ENCODE assay signal across 26 cellular contexts in genomic region chr22:20745177-20745576, GRCh38. TPM values are rescaled to one million over a fixed set of nuclear protein-coding genes. Genes with fewer than 3 reads are reported as not detected.
DNase-seq lines count a peak whose midpoint lies in the region; ATAC-seq, FAIRE-seq and TF ChIP-seq lines count a peak whose summit lies in the region.
"Had no signal": no experiment of that assay in that cellular context is flagged by ENCODE, and none has a peak within 500 bp of the region (broad histone marks: within the 10 kb centered on the region; RNA-seq: fewer than 3 reads in every experiment).

No MANE protein-coding gene starts in this region.

- H3K9me3 Mint-ChIP-seq in activated naive CD8-positive, alpha-beta T cell treated with anti-CD3 and anti-CD28 coated beads for 36 hours, result no peaks in the 10 kb centered on the region
- H3K9me3 Mint-ChIP-seq in activated naive CD8-positive, alpha-beta T cell treated with anti-CD3 and anti-CD28 coated beads, Interleukin-2, amount 50 U/mL, for 24 hours, result no peaks in the 10 kb centered on the region
- H3K9me3 Mint-ChIP-seq in stimulated activated memory B cell treated with anti-CD40 and anti-IgM and Interleukin-4, amounts not matched to agents 10 μg/mL and 1 μg/mL and 100 μg/mL, for 72 hours, result no peaks in the 10 kb centered on the region
- H3K9me3 Mint-ChIP-seq in activated CD4-positive, alpha-beta T cell treated with anti-CD3 and anti-CD28 coated beads, Interleukin-2, amount 10 ng/mL, durations not matched to agents 7 days and 5 days, result no peaks in the 10 kb centered on the region
- H3K9me3 Mint-ChIP-seq: CD4-positive, CD25-positive, alpha-beta regulatory T cell had no signal

- peak overlapping the region; percentile 23 for H3K27ac Mint-ChIP-seq in activated naive CD8-positive, alpha-beta T cell treated with anti-CD3 and anti-CD28 coated beads for 36 hours
- H3K27ac Mint-ChIP-seq in activated naive CD8-positive, alpha-beta T cell treated with anti-CD3 and anti-CD28 coated beads, Interleukin-2, amount 50 U/mL, for 24 hours, result no peak overlapping the region
- peak overlapping the region; percentile 42 for H3K27ac Mint-ChIP-seq in stimulated activated memory B cell treated with anti-CD40 and anti-IgM and Interleukin-4, amounts not matched to agents 10 μg/mL and 1 μg/mL and 100 μg/mL, for 72 hours
- no peak overlapping the region for H3K27ac Mint-ChIP-seq in activated CD4-positive, alpha-beta T cell treated with anti-CD3 and anti-CD28 coated beads, Interleukin-2, amount 10 ng/mL, durations not matched to agents 7 days and 5 days
- H3K27ac Mint-ChIP-seq: CD4-positive, CD25-positive, alpha-beta regulatory T cell had no signal

- no peak overlapping the region for H3K4me3 ChIP-seq in tibial artery
- H3K4me3 ChIP-seq: PC-9, SJSA1 had no signal

- H3K4me3 Mint-ChIP-seq in activated naive CD8-positive, alpha-beta T cell treated with anti-CD3 and anti-CD28 coated beads for 36 hours, result no peak overlapping the region
- H3K4me3 Mint-ChIP-seq in activated naive CD8-positive, alpha-beta T cell treated with anti-CD3 and anti-CD28 coated beads, Interleukin-2, amount 50 U/mL, for 24 hours, result no peak overlapping the region
- no peak overlapping the region for H3K4me3 Mint-ChIP-seq in stimulated activated memory B cell treated with anti-CD40 and anti-IgM and Interleukin-4, amounts not matched to agents 10 μg/mL and 1 μg/mL and 100 μg/mL, for 72 hours
- H3K4me3 Mint-ChIP-seq in activated CD4-positive, alpha-beta T cell treated with anti-CD3 and anti-CD28 coated beads, Interleukin-2, amount 10 ng/mL, durations not matched to agents 7 days and 5 days, result no peak overlapping the region
- H3K4me3 Mint-ChIP-seq: CD4-positive, CD25-positive, alpha-beta regulatory T cell had no signal

- H3K36me3 ChIP-seq in tibial artery, result peaks cover 63 to 87% (median 75%) of the 10 kb centered on the region in 3 donors

- intact Hi-C loops in tibial artery (cut with DNase I; ENCODE audit: low total_unique reads), result no loop called here

- POLR2A ChIA-PET in activated CD4-positive, alpha-beta T cell treated with anti-CD3 and anti-CD28 coated beads, Interleukin-2, amount 10 ng/mL, durations not matched to agents 7 days and 5 days (lab: Charles Lee), result no interaction called here

- H3K27ac ChIP-seq in layer of hippocampus (ENCODE audit: low read depth, low read length) (peak overlapping the region; percentile 43), tibial artery (no peak overlapping the region)
- H3K27ac ChIP-seq: KMS-11, PC-9, SJSA1 had no signal

- peaks cover 10% of the 10 kb centered on the region for H3K4me1 Mint-ChIP-seq in activated naive CD8-positive, alpha-beta T cell treated with anti-CD3 and anti-CD28 coated beads for 36 hours
- peaks cover 11% of the 10 kb centered on the region for H3K4me1 Mint-ChIP-seq in activated naive CD8-positive, alpha-beta T cell treated with anti-CD3 and anti-CD28 coated beads, Interleukin-2, amount 50 U/mL, for 24 hours
- peaks cover 40% of the 10 kb centered on the region for H3K4me1 Mint-ChIP-seq in stimulated activated memory B cell treated with anti-CD40 and anti-IgM and Interleukin-4, amounts not matched to agents 10 μg/mL and 1 μg/mL and 100 μg/mL, for 72 hours
- H3K4me1 Mint-ChIP-seq in activated CD4-positive, alpha-beta T cell treated with anti-CD3 and anti-CD28 coated beads, Interleukin-2, amount 10 ng/mL, durations not matched to agents 7 days and 5 days, result peaks cover 6% of the 10 kb centered on the region

- no peaks in the 10 kb centered on the region for H3K27me3 Mint-ChIP-seq in activated naive CD8-positive, alpha-beta T cell treated with anti-CD3 and anti-CD28 coated beads for 36 hours
- no peaks in the 10 kb centered on the region for H3K27me3 Mint-ChIP-seq in activated naive CD8-positive, alpha-beta T cell treated with anti-CD3 and anti-CD28 coated beads, Interleukin-2, amount 50 U/mL, for 24 hours
- H3K27me3 Mint-ChIP-seq in stimulated activated memory B cell treated with anti-CD40 and anti-IgM and Interleukin-4, amounts not matched to agents 10 μg/mL and 1 μg/mL and 100 μg/mL, for 72 hours, result no peaks in the 10 kb centered on the region
- H3K27me3 Mint-ChIP-seq in activated CD4-positive, alpha-beta T cell treated with anti-CD3 and anti-CD28 coated beads, Interleukin-2, amount 10 ng/mL, durations not matched to agents 7 days and 5 days, result no peaks in the 10 kb centered on the region
- H3K27me3 Mint-ChIP-seq: CD4-positive, CD25-positive, alpha-beta regulatory T cell had no signal

- no peak for ATAC-seq in activated naive CD8-positive, alpha-beta T cell treated with anti-CD3 and anti-CD28 coated beads, Interleukin-2, amount 50 U/mL, for 24 hours
- peak; percentile 40 for ATAC-seq in stimulated activated memory B cell treated with anti-CD40 and anti-IgM and Interleukin-4, amounts not matched to agents 10 μg/mL and 1 μg/mL and 100 μg/mL, for 72 hours
- ATAC-seq in GM19455 (IDR thresholded peaks at IDR 0.05; ENCODE audit: unreplicated experiment), result no peak
- ATAC-seq: HCT116 had no signal

- peak; percentile 66 for FAIRE-seq in GM19239 (lab: Jason Lieb, UNC)
- FAIRE-seq: D721Med, H1 had no signal

- DNase-seq in activated naive CD8-positive, alpha-beta T cell treated with anti-CD3 and anti-CD28 coated beads for 36 hours, result no peak
- DNase-seq in activated naive CD8-positive, alpha-beta T cell treated with anti-CD3 and anti-CD28 coated beads, Interleukin-2, amount 50 U/mL, for 24 hours, result no peak
- DNase-seq in GM19239 (ENCODE audit: insufficient read length, low spot score) (no peak), tibial artery (no peak)
- no peak for DNase-seq in activated CD4-positive, alpha-beta T cell treated with anti-CD3 and anti-CD28 coated beads, Interleukin-2, amount 10 ng/mL, durations not matched to agents 7 days and 5 days
- DNase-seq: 8988T; ACHN; CD4-positive, CD25-positive, alpha-beta regulatory T cell; IMR-90; MM.1S; NCI-H1092; NCI-H1417 treated with DMSO at 0.1 percent for 48 hours; NCI-H1694 treated with DMSO at 0.1 percent for 48 hours; NCI-H2081; NCI-H2227 treated with DMSO at 0.1 percent for 48 hours; NCI-H526 treated with DMSO at 0.1 percent for 48 hours; PC-9; Right ventricle myocardium superior had no signal

- CTCF ChIA-PET in activated CD4-positive, alpha-beta T cell treated with anti-CD3 and anti-CD28 coated beads, Interleukin-2, amount 10 ng/mL, durations not matched to agents 7 days and 5 days (lab: Charles Lee), result interaction anchor here (0.6 kb wide), 1 partner anchor 87 kb away, joined by 3 read pairs; no protein-coding TSS in a partner anchor

- TF ChIP-seq CTCF in tibial artery (IDR thresholded peaks at IDR 0.05), result no peak

- H3K36me3 Mint-ChIP-seq in activated naive CD8-positive, alpha-beta T cell treated with anti-CD3 and anti-CD28 coated beads for 36 hours, result peaks cover 14% of the 10 kb centered on the region
- peaks cover 16% of the 10 kb centered on the region for H3K36me3 Mint-ChIP-seq in activated naive CD8-positive, alpha-beta T cell treated with anti-CD3 and anti-CD28 coated beads, Interleukin-2, amount 50 U/mL, for 24 hours (ENCODE audit: low read depth)
- peaks cover 37% of the 10 kb centered on the region for H3K36me3 Mint-ChIP-seq in stimulated activated memory B cell treated with anti-CD40 and anti-IgM and Interleukin-4, amounts not matched to agents 10 μg/mL and 1 μg/mL and 100 μg/mL, for 72 hours
- peaks cover 28% of the 10 kb centered on the region for H3K36me3 Mint-ChIP-seq in activated CD4-positive, alpha-beta T cell treated with anti-CD3 and anti-CD28 coated beads, Interleukin-2, amount 10 ng/mL, durations not matched to agents 7 days and 5 days (ENCODE audit: low read depth)

- H3K4me1 ChIP-seq in tibial artery, result peaks cover 0 to 9% (median 0%) of the 10 kb centered on the region in 4 donors

- H3K27me3 ChIP-seq in layer of hippocampus (ENCODE audit: control insufficient read depth, insufficient read depth, low read length), result no peaks in the 10 kb centered on the region
- H3K27me3 ChIP-seq in tibial artery, result no peaks in the 10 kb centered on the region
- H3K27me3 ChIP-seq: SJSA1 had no signal

- H3K9me3 ChIP-seq in tibial artery, result no peaks in the 10 kb centered on the region
- H3K9me3 ChIP-seq: SJSA1 had no signal

RNA-seq across cellular contexts. Expression of gene SERPIND1, which starts 28.7 kb away (rescaled TPM):
- not detected for total RNA-seq in activated naive CD8-positive, alpha-beta T cell treated with anti-CD3 and anti-CD28 coated beads for 36 hours
- total RNA-seq in activated CD4-positive, alpha-beta T cell treated with anti-CD3 and anti-CD28 coated beads, Interleukin-2, amount 10 ng/mL, durations not matched to agents 7 days and 5 days, result not detected
- total RNA-seq: CD4-positive, CD25-positive, alpha-beta regulatory T cell; H1; IMR-90; PC-9; SJSA1 had no signal

Comparison
In these comparisons a context has a peak if more than half of its experiments do, and no peak if none do; other contexts are left out.
1. H3K27ac Mint-ChIP-seq: peak in activated naive CD8-positive, alpha-beta T cell treated with anti-CD3 and anti-CD28 coated beads for 36 hours (single experiment) and stimulated activated memory B cell treated with anti-CD40 and anti-IgM and Interleukin-4, amounts not matched to agents 10 μg/mL and 1 μg/mL and 100 μg/mL, for 72 hours (single experiment); none in activated naive CD8-positive, alpha-beta T cell treated with anti-CD3 and anti-CD28 coated beads, Interleukin-2, amount 50 U/mL, for 24 hours (single experiment) and activated CD4-positive, alpha-beta T cell treated with anti-CD3 and anti-CD28 coated beads, Interleukin-2, amount 10 ng/mL, durations not matched to agents 7 days and 5 days (single experiment).